Comparison of ENCODE assay signal across 8 cellular contexts in the genomic region with DNA sequence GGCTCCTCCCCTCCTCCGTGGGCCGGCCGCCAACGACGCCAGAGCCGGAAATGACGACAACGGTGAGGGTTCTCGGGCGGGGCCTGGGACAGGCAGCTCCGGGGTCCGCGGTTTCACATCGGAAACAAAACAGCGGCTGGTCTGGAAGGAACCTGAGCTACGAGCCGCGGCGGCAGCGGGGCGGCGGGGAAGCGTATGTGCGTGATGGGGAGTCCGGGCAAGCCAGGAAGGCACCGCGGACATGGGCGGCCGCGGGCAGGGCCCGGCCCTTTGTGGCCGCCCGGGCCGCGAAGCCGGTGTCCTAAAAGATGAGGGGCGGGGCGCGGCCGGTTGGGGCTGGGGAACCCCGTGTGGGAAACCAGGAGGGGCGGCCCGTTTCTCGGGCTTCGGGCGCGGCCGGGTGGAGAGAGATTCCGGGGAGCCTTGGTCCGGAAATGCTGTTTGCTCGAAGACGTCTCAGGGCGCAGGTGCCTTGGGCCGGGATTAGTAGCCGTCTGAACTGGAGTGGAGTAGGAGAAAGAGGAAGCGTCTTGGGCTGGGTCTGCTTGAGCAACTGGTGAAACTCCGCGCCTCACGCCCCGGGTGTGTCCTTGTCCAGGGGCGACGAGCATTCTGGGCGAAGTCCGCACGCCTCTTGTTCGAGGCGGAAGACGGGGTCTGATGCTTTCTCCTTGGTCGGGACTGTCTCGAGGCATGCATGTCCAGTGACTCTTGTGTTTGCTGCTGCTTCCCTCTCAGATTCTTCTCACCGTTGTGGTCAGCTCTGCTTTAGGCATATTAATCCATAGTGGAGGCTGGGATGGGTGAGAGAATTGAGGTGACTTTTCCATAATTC. TPM values are rescaled to one million over a fixed set of nuclear protein-coding genes. Genes with fewer than 3 reads are reported as not detected.
DNase-seq lines count a peak whose midpoint lies in the region; ATAC-seq lines count a peak whose summit lies in the region.

Gene PSEN1 (plus strand): TSS at position 121 of the 835 bp plus-strand sequence. CDS start 11,513 bp downstream, outside the sequence.

- POLR2A ChIA-PET in activated CD8-positive, alpha-beta memory T cell treated with anti-CD3 and anti-CD28 coated beads for 36 hours (lab: Charles Lee) = interaction anchor here (0.7 to 1.2 kb wide), 6 partner anchors 13 to 432 kb away, joined by 3 to 4 read pairs (median 3); partner anchors contain the start of genes ACOT2, RBM25 and ZFYVE1

- DNase-seq in CMK (ENCODE audit: low read depth) (peak; percentile 57), HS-5 (ENCODE audit: low read depth) (peak; percentile 63), NOMO-1 (lab: John Stamatoyannopoulos, UW; ENCODE audit: unreplicated experiment in 2 of 2) (peak; percentile 91 to 92), lung microvascular endothelial cell (ENCODE audit: low read depth in 2 of 2) (peak; percentile 93 to 94)
- peak; percentile 98 for DNase-seq in effector CD8-positive, alpha-beta T cell (lab: John Stamatoyannopoulos, UW)
- DNase-seq in stimulated activated CD4-positive, alpha-beta T cell treated with anti-CD3 and anti-CD28 coated beads, TNF-alpha, amount 100 ng/mL, for 4 hours (ENCODE audit: low read depth in 3 of 3) = peak; percentile 98 to 99 (median 98)

- peak; percentile 70 for ATAC-seq in GM19468 (IDR thresholded peaks at IDR 0.05; ENCODE audit: extremely low read depth, unreplicated experiment)

- CTCF ChIA-PET in activated CD8-positive, alpha-beta memory T cell treated with anti-CD3 and anti-CD28 coated beads for 36 hours (lab: Charles Lee) = interaction anchor here (1.3 kb wide), 1 partner anchor 107 kb away, joined by 3 read pairs; no protein-coding TSS in a partner anchor

RNA-seq across cellular contexts. Expression of gene PSEN1, which starts in this region (rescaled TPM):
- 10 to 100 TPM; 26.2 to 30.9 TPM for total RNA-seq in activated CD8-positive, alpha-beta memory T cell treated with anti-CD3 and anti-CD28 coated beads for 36 hours
- total RNA-seq in lung microvascular endothelial cell = 30.1 and 38.5 TPM in 2 replicates

Comparison
In these comparisons a context has a peak if more than half of its experiments do, and no peak if none do; other contexts are left out.
1. Peak in every context shown above with its lines: DNase-seq and ATAC-seq.